28 cellular contexts compared by ENCODE assay signal in the genomic region with DNA sequence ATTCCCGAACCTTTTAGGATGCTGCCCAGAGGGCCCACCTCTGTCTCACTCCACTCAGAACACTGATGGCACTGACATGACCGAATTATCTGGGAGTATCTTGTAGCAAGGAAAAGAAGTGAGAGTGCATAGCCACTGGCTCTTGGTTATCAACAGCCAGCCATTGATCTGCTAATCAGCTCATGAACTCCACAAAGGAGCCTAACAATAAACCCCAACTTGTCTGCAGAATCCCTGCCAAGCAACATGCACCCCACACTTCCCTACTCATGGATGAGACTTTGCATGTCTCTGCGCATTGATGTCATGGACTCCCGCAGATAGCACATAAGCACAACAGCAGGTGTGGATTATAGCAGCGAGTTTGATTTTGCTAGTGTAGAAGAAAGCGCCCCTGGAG.
"Had no signal": no experiment of that assay in that cellular context is flagged by ENCODE, and none has a peak within 500 bp of the region (broad histone marks: within the 10 kb centered on the region; RNA-seq: fewer than 3 reads in every experiment).

No MANE protein-coding gene starts in this region.

- H3K27ac ChIP-seq: coronary artery, esophagus squamous epithelium, heart right ventricle, left lung, prostate gland, right atrium auricular region, suprapubic skin, transverse colon, upper lobe of right lung, uterus had no signal

- DNase-seq: dermis blood vessel endothelial cell; effector memory CD4-positive, alpha-beta T cell; erythroblast; esophagus squamous epithelium; foreskin melanocyte; glutamatergic neuron; heart right ventricle; hippocampal formation; left cardiac atrium; left lung; mesendoderm; midbrain; naive thymus-derived CD4-positive, alpha-beta T cell; nucleus accumbens; stimulated activated CD4-positive, alpha-beta T cell treated with anti-CD3 and anti-CD28 coated beads, Interleukin-12 subunit alpha, Interleukin-12 subunit beta, amount 100 ng/mL, for 4 hours; stimulated activated CD4-positive, alpha-beta T cell treated with anti-CD3 and anti-CD28 coated beads, Interleukin-1b, Interleukin-23, amount 100 ng/mL, for 48 hours; stimulated activated CD4-positive, alpha-beta T cell treated with anti-CD3 and anti-CD28 coated beads, Interleukin-4, amount 100 ng/mL, for 1 hour; stimulated activated CD8-positive, alpha-beta memory T cell treated with anti-CD3 and anti-CD28 coated beads, Interleukin-4, amount 100 ng/mL, for 48 hours; stimulated activated naive CD4-positive, alpha-beta T cell; stimulated activated naive CD8-positive, alpha-beta T cell treated with anti-CD3 and anti-CD28 coated beads, Interleukin-15, amount 100 ng/mL, for 72 hours; transverse colon; upper lobe of right lung; uterus had no signal

- H3K36me3 ChIP-seq: esophagus squamous epithelium, heart right ventricle, left lung, prostate gland, right atrium auricular region, suprapubic skin, transverse colon, upper lobe of right lung, uterus had no signal

- H3K4me3 ChIP-seq: coronary artery, esophagus squamous epithelium, heart right ventricle, left lung, prostate gland, right atrium auricular region, smooth muscle cell, suprapubic skin, transverse colon, upper lobe of right lung, uterus had no signal

- H3K9me3 ChIP-seq: prostate gland, upper lobe of right lung, uterus had no signal

- H3K27me3 ChIP-seq: esophagus squamous epithelium, heart right ventricle, left lung, right atrium auricular region, suprapubic skin, transverse colon, upper lobe of right lung, uterus had no signal

- H3K4me2 ChIP-seq: smooth muscle cell had no signal

- H3K4me1 ChIP-seq: esophagus squamous epithelium, heart right ventricle, left lung, prostate gland, right atrium auricular region, suprapubic skin, transverse colon, upper lobe of right lung, uterus had no signal
